ENCODE assay signal across 8 cellular contexts in genomic region chr11:118198370-118198769, GRCh38. TPM values are rescaled to one million over a fixed set of nuclear protein-coding genes. Genes with fewer than 3 reads are reported as not detected.
DNase-seq lines count a peak whose midpoint lies in the region; ATAC-seq and TF ChIP-seq lines count a peak whose summit lies in the region.

No MANE protein-coding gene starts in this region.

- peaks cover 34% of the 10 kb centered on the region for H3K36me3 ChIP-seq in CD8-positive, alpha-beta T cell (ENCODE audit: insufficient read depth, low read length)
- H3K36me3 ChIP-seq in Peyer's patch (no peaks in the 10 kb centered on the region), fibroblast of lung (ENCODE audit: control insufficient read depth, insufficient read depth, low read length) (no peaks in the 10 kb centered on the region), stomach (peaks cover 0 to 6% (median 0%) of the 10 kb centered on the region in 4 donors)

- H3K9me3 Mint-ChIP-seq in CD8-positive, alpha-beta T cell: no peaks in the 10 kb centered on the region

- TF ChIP-seq EP300 in stomach (IDR thresholded peaks at IDR 0.05): no peak

- POLR2A ChIA-PET in CD8-positive, alpha-beta T cell (lab: Charles Lee): interaction anchor here (1.0 to 1.6 kb wide), 16 partner anchors 22 to 161 kb away, joined by 3 to 14 read pairs (median 4); partner anchors contain the start of genes CD3D, CD3E, JAML and MPZL3

- CTCF ChIA-PET in CD8-positive, alpha-beta T cell (lab: Charles Lee): interaction anchor here (0.6 to 3.3 kb wide), 61 partner anchors 10 to 292 kb away, joined by 3 to 44 read pairs (median 6); partner anchors contain the start of genes CD3D, CD3E, JAML and MPZL2

- ATAC-seq in CD8-positive, alpha-beta T cell: peak; percentile 18

- WGBS in stomach, 5 donors: 0 to 1% (median 1%) methylated on average over 8 to 9 of the region's 9 CpGs

- H3K4me3 Mint-ChIP-seq in CD8-positive, alpha-beta T cell: peak overlapping the region; percentile 27

- no peak for TF ChIP-seq POLR2A in Peyer's patch (IDR thresholded peaks at IDR 0.05)
- no peak for TF ChIP-seq POLR2A in stomach (IDR thresholded peaks at IDR 0.05)

- no peaks in the 10 kb centered on the region for H3K79me2 ChIP-seq in fibroblast of lung (ENCODE audit: control insufficient read depth, insufficient read depth, low read length)

- H3K36me3 Mint-ChIP-seq in CD8-positive, alpha-beta T cell: peaks cover 57% of the 10 kb centered on the region

- no peak overlapping the region for H3K4me2 ChIP-seq in fibroblast of lung (ENCODE audit: extremely low read depth, insufficient read depth, low read length)

- H3K27ac Mint-ChIP-seq in CD8-positive, alpha-beta T cell: peak overlapping the region; percentile 81

- no peaks in the 10 kb centered on the region for H3K9me3 ChIP-seq in CD8-positive, alpha-beta T cell (ENCODE audit: low read length)
- H3K9me3 ChIP-seq in Peyer's patch (no peaks in the 10 kb centered on the region), fibroblast of lung (ENCODE audit: control insufficient read depth, insufficient read depth, low read depth, low read length) (no peaks in the 10 kb centered on the region), stomach (no peaks in the 10 kb centered on the region)

- TF ChIP-seq CTCF in CD8-positive, alpha-beta T cell (IDR thresholded peaks at IDR 0.05): peak; percentile 95
- TF ChIP-seq CTCF in Peyer's patch (IDR thresholded peaks at IDR 0.05): peak; percentile 72 to 88 (median 86)
- peak; percentile 84 to 93 for TF ChIP-seq CTCF in fibroblast of lung (conservative IDR thresholded peaks at IDR 0.05 in 1 of 2, IDR thresholded peaks at IDR 0.05 in 1 of 2; ENCODE audit: low read depth in 1 of 2, low read length in 2 of 2)
- peak in 5 of 7 experiments; percentile 77 to 92 (median 81) for TF ChIP-seq CTCF in stomach (IDR thresholded peaks at IDR 0.05)

- H4K20me1 ChIP-seq in fibroblast of lung (ENCODE audit: control insufficient read depth, extremely low read depth, insufficient read depth, low read length): no peaks in the 10 kb centered on the region

- DNase-seq in CD8-positive, alpha-beta T cell: peak; percentile 68 to 89 (median 82)
- DNase-seq in HS-5 (ENCODE audit: low read depth): peak; percentile 9
- peak; percentile 82 to 93 (median 86) for DNase-seq in Peyer's patch
- peak; percentile 58 for DNase-seq in activated T-helper 1 cell treated with Interleukin-2 at 50 U/mL for 16 hours (ENCODE audit: low read depth)
- DNase-seq in fibroblast of lung (ENCODE audit: low read depth in 2 of 2): peak; percentile 50 to 63
- peak; percentile 10 for DNase-seq in non-pigmented ciliary epithelial cell (ENCODE audit: low read depth)
- peak; percentile 83 for DNase-seq in stomach
- DNase-seq in cortex of kidney (lab: John Stamatoyannopoulos, UW): no peak

- H3K4me3 ChIP-seq in CD8-positive, alpha-beta T cell (ENCODE audit: low read depth, low read length): no peak overlapping the region
- H3K4me3 ChIP-seq in Peyer's patch: peak overlapping the region in 1 of 4 donors; percentile 15
- H3K4me3 ChIP-seq in fibroblast of lung (replicated peaks in 1 of 4; ENCODE audit: control extremely low read depth in 1 of 4, insufficient read depth in 1 of 4, low read depth in 3 of 4, low read length in 4 of 4): peak overlapping the region in 2 of 4 experiments; percentile 17 to 20
- H3K4me3 ChIP-seq in stomach: peak overlapping the region in 1 of 4 donors; percentile 20

- peaks cover 11% of the 10 kb centered on the region for H3K4me1 Mint-ChIP-seq in CD8-positive, alpha-beta T cell (ENCODE audit: low read depth)

- H3K4me1 ChIP-seq in CD8-positive, alpha-beta T cell (ENCODE audit: insufficient read depth, low read length): peaks cover 46% of the 10 kb centered on the region
- peaks cover 0 to 44% (median 0%) of the 10 kb centered on the region in 4 donors for H3K4me1 ChIP-seq in Peyer's patch
- no peaks in the 10 kb centered on the region for H3K4me1 ChIP-seq in fibroblast of lung (ENCODE audit: control insufficient read depth, extremely low read depth, insufficient read depth, low read length)
- peaks cover 9 to 43% (median 25%) of the 10 kb centered on the region in 4 donors for H3K4me1 ChIP-seq in stomach

- H2AFZ ChIP-seq in fibroblast of lung (ENCODE audit: low read length): no peak overlapping the region

- H3K27ac ChIP-seq in CD8-positive, alpha-beta T cell (ENCODE audit: low read depth, low read length): no peak overlapping the region
- H3K27ac ChIP-seq in Peyer's patch: peak overlapping the region in 1 of 4 donors; percentile 4
- H3K27ac ChIP-seq in fibroblast of lung (ENCODE audit: insufficient read depth, low read length): no peak overlapping the region
- peak overlapping the region in 1 of 5 donors; percentile 16 for H3K27ac ChIP-seq in stomach

- no peak overlapping the region for H3K9ac ChIP-seq in fibroblast of lung (ENCODE audit: insufficient read depth, low read length)

- no peaks in the 10 kb centered on the region for H3K27me3 ChIP-seq in CD8-positive, alpha-beta T cell (ENCODE audit: insufficient read depth, low read length)
- no peaks in the 10 kb centered on the region for H3K27me3 ChIP-seq in Peyer's patch
- H3K27me3 ChIP-seq in fibroblast of lung (ENCODE audit: control insufficient read depth, insufficient read depth, low read length): peaks cover 3% of the 10 kb centered on the region
- no peaks in the 10 kb centered on the region for H3K27me3 ChIP-seq in stomach

- no peaks in the 10 kb centered on the region for H3K27me3 Mint-ChIP-seq in CD8-positive, alpha-beta T cell (ENCODE audit: low read depth)

- intact Hi-C loops in CD8-positive, alpha-beta T cell (cut with DNase I, micrococcal nuclease): loop anchor here (1.0 to 2.0 kb wide), 6 partner anchors 26 to 290 kb away; no protein-coding TSS in a partner anchor
- intact Hi-C loops in stomach (cut with DNase I; ENCODE audit: low total_unique reads): loop anchor here (10.0 kb wide), 1 partner anchor 96 kb away; no protein-coding TSS in a partner anchor

RNA-seq across cellular contexts. Expression of gene SCN2B, which starts 21.9 kb away (rescaled TPM):
- not detected for total RNA-seq in CD8-positive, alpha-beta T cell
- total RNA-seq in Peyer's patch: under 1 TPM in 2 of 4 donors, not detected in 2; 0.13 to 0.38 TPM
- 4.9 and 7.3 TPM in 2 replicates for total RNA-seq in fibroblast of lung
- 0.11 and 0.19 TPM in 2 replicates for polyA plus RNA-seq in fibroblast of lung
- polyA plus RNA-seq in fibroblast of lung (2012): 0.15 and 0.23 TPM in 2 replicates
- polyA minus RNA-seq in fibroblast of lung (ENCODE audit: low replicate concordance): not detected in 2 replicates
- total RNA-seq in stomach: under 1 TPM in 2 of 5 donors, not detected in 3; 0.29 to 0.92 TPM
- polyA plus RNA-seq in stomach: under 1 TPM; 0.12 to 0.46 (median 0.23) TPM

RNA-seq across cellular contexts. Expression of gene JAML, which starts 26.4 kb away (rescaled TPM):
- total RNA-seq in CD8-positive, alpha-beta T cell: 10 to 100 TPM; 38.4 to 40.4 TPM
- total RNA-seq in Peyer's patch (10 to 100 TPM in 3 of 4 donors, 1 to 10 TPM in 1; 7.5 to 83.3 (median 14.4) TPM), fibroblast of lung (not detected in 2 replicates), stomach (10 to 100 TPM in 4 of 5 donors, 1 to 10 TPM in 1; 9.2 to 35.0 (median 21.4) TPM)
- polyA plus RNA-seq in fibroblast of lung (not detected in 2 replicates), stomach (10 to 100 TPM in 1 of 3 donors, 1 to 10 TPM in 2; 3.7 to 14.5 (median 4.6) TPM)
- not detected in 2 replicates for polyA plus RNA-seq in fibroblast of lung (2012)
- polyA minus RNA-seq in fibroblast of lung (ENCODE audit: low replicate concordance): not detected in 2 replicates

RNA-seq across cellular contexts. Expression of gene SCN4B, which starts 45.7 kb away (rescaled TPM):
- not detected for total RNA-seq in CD8-positive, alpha-beta T cell
- 1 to 10 TPM in 2 of 4 donors, under 1 TPM in 2; 0.35 to 8.3 (median 1.4) TPM for total RNA-seq in Peyer's patch
- total RNA-seq in fibroblast of lung: 6.7 and 10.4 TPM in 2 replicates
- polyA plus RNA-seq in fibroblast of lung: 1.5 and 5.8 TPM in 2 replicates
- polyA plus RNA-seq in fibroblast of lung (2012): 1.3 and 4.3 TPM in 2 replicates
- 0.24 and 2.7 TPM in 2 replicates for polyA minus RNA-seq in fibroblast of lung (ENCODE audit: low replicate concordance)
- total RNA-seq in stomach: 1 to 10 TPM in 2 of 5 donors, not detected in 3; 2.2 to 3.6 TPM
- polyA plus RNA-seq in stomach: 1 to 10 TPM in 2 of 3 donors, under 1 TPM in 1; 0.75 to 1.6 (median 1.2) TPM

RNA-seq across cellular contexts. Expression of gene MPZL3, which starts 53.8 kb away (rescaled TPM):
- 10 to 100 TPM; 15.3 to 16.8 TPM for total RNA-seq in CD8-positive, alpha-beta T cell
- total RNA-seq in Peyer's patch (10 to 100 TPM in 1 of 4 donors, 1 to 10 TPM in 2, under 1 TPM in 1; 0.83 to 15.4 (median 7.8) TPM), fibroblast of lung (0.26 and 0.33 TPM in 2 replicates), stomach (10 to 100 TPM in 1 of 5 donors, 1 to 10 TPM in 3, under 1 TPM in 1; 0.45 to 20.0 (median 6.7) TPM)
- polyA plus RNA-seq in fibroblast of lung (0.09 and 0.44 TPM in 2 replicates), stomach (1 to 10 TPM; 2.1 to 7.2 (median 3.4) TPM)
- 0.09 and 0.30 TPM in 2 replicates for polyA plus RNA-seq in fibroblast of lung (2012)
- not detected in 2 replicates for polyA minus RNA-seq in fibroblast of lung (ENCODE audit: low replicate concordance)
